Comparison of ENCODE assay signal across 10 cellular contexts in genomic region chr5:151060742-151061141, GRCh38. TPM values are rescaled to one million over a fixed set of nuclear protein-coding genes. Genes with fewer than 3 reads are reported as not detected.
DNase-seq lines count a peak whose midpoint lies in the region; ATAC-seq, FAIRE-seq and TF ChIP-seq lines count a peak whose summit lies in the region.
"Had no signal": no experiment of that assay in that cellular context is flagged by ENCODE, and none has a peak within 500 bp of the region (broad histone marks: within the 10 kb centered on the region; RNA-seq: fewer than 3 reads in every experiment).

No MANE protein-coding gene starts in this region.

- H3K4me1 ChIP-seq in left lung (peaks cover 28 to 98% of the 10 kb centered on the region in 2 donors), tibial artery (peaks cover 0 to 63% (median 44%) of the 10 kb centered on the region in 4 donors)

- H3K36me3 ChIP-seq in left lung, result peaks cover 0 to 81% of the 10 kb centered on the region in 2 donors
- peaks cover 24 to 56% (median 52%) of the 10 kb centered on the region in 3 donors for H3K36me3 ChIP-seq in tibial artery
- peaks cover 14% of the 10 kb centered on the region for H3K36me3 ChIP-seq in WERI-Rb-1

- H3K4me3 Mint-ChIP-seq in activated naive CD4-positive, alpha-beta T cell treated with anti-CD3 and anti-CD28 coated beads, Interleukin-2, amount 10 ng/mL, durations not matched to agents 7 days and 5 days, result no peak overlapping the region
- no peak overlapping the region for H3K4me3 Mint-ChIP-seq in activated naive CD8-positive, alpha-beta T cell

- H3K27me3 ChIP-seq in left lung (no peaks in the 10 kb centered on the region), tibial artery (no peaks in the 10 kb centered on the region), WERI-Rb-1 (ENCODE audit: insufficient read depth, low read depth, severe bottlenecking) (no peaks in the 10 kb centered on the region)
- H3K27me3 ChIP-seq: MG63, tibial nerve had no signal

- intact Hi-C loops in left lung (cut with DNase I) (no loop called here), tibial artery (cut with DNase I; ENCODE audit: low total_unique reads) (no loop called here)

- H3K36me3 Mint-ChIP-seq in activated naive CD4-positive, alpha-beta T cell treated with anti-CD3 and anti-CD28 coated beads, Interleukin-2, amount 10 ng/mL, durations not matched to agents 7 days and 5 days, result peaks cover 50% of the 10 kb centered on the region
- peaks cover 11% of the 10 kb centered on the region for H3K36me3 Mint-ChIP-seq in activated naive CD8-positive, alpha-beta T cell

- DNase-seq in activated naive CD4-positive, alpha-beta T cell treated with anti-CD3 and anti-CD28 coated beads, Interleukin-2, amount 10 ng/mL, durations not matched to agents 7 days and 5 days, result no peak
- no peak for DNase-seq in activated naive CD4-positive, alpha-beta T cell (lab: John Stamatoyannopoulos, UW)
- DNase-seq in left lung (no peak), tibial artery (no peak), WERI-Rb-1 (no peak), GM19239 (ENCODE audit: insufficient read length, low spot score) (no peak), dermis blood vessel endothelial cell (no peak)
- DNase-seq: MG63 had no signal

- H3K27me3 Mint-ChIP-seq in activated naive CD4-positive, alpha-beta T cell treated with anti-CD3 and anti-CD28 coated beads, Interleukin-2, amount 10 ng/mL, durations not matched to agents 7 days and 5 days, result peaks cover 4% of the 10 kb centered on the region
- no peaks in the 10 kb centered on the region for H3K27me3 Mint-ChIP-seq in activated naive CD8-positive, alpha-beta T cell

- FAIRE-seq in GM19239 (lab: Jason Lieb, UNC), result no peak

- ATAC-seq in left lung, result peak; percentile 12

- H3K4me1 Mint-ChIP-seq in activated naive CD4-positive, alpha-beta T cell treated with anti-CD3 and anti-CD28 coated beads, Interleukin-2, amount 10 ng/mL, durations not matched to agents 7 days and 5 days, result peaks cover 28% of the 10 kb centered on the region
- peaks cover 49% of the 10 kb centered on the region for H3K4me1 Mint-ChIP-seq in activated naive CD8-positive, alpha-beta T cell (ENCODE audit: low read depth)

- peak overlapping the region; percentile 83 for H3K27ac Mint-ChIP-seq in activated naive CD4-positive, alpha-beta T cell treated with anti-CD3 and anti-CD28 coated beads, Interleukin-2, amount 10 ng/mL, durations not matched to agents 7 days and 5 days
- peak overlapping the region; percentile 95 for H3K27ac Mint-ChIP-seq in activated naive CD8-positive, alpha-beta T cell

- TF ChIP-seq CTCF in left lung (IDR thresholded peaks at IDR 0.05) (no peak), tibial artery (IDR thresholded peaks at IDR 0.05) (no peak), WERI-Rb-1 (IDR thresholded peaks at IDR 0.05; ENCODE audit: low read depth, low read length) (no peak)

- H3K27ac ChIP-seq in left lung (peak overlapping the region; percentile 39 to 84), tibial artery (peak overlapping the region; percentile 10 to 44), WERI-Rb-1 (no peak overlapping the region)

- H3K4me3 ChIP-seq in left lung (no peak overlapping the region), tibial artery (no peak overlapping the region), WERI-Rb-1 (ENCODE audit: low read depth, low read length) (no peak overlapping the region)
- H3K4me3 ChIP-seq: MG63, tibial nerve had no signal

- H3K9me3 ChIP-seq in left lung, result no peaks in the 10 kb centered on the region
- no peaks in the 10 kb centered on the region for H3K9me3 ChIP-seq in tibial artery
- no peaks in the 10 kb centered on the region for H3K9me3 ChIP-seq in WERI-Rb-1 (ENCODE audit: severe bottlenecking)
- H3K9me3 ChIP-seq: MG63, tibial nerve had no signal

- CTCF ChIA-PET in activated naive CD4-positive, alpha-beta T cell treated with anti-CD3 and anti-CD28 coated beads, Interleukin-2, amount 10 ng/mL, durations not matched to agents 7 days and 5 days (lab: Charles Lee), result interaction anchor here (1.2 to 5.6 kb wide), 4 partner anchors 12 to 104 kb away, joined by 4 to 31 read pairs (median 16); partner anchors contain the start of gene TNIP1

- H3K9me3 Mint-ChIP-seq in activated naive CD4-positive, alpha-beta T cell treated with anti-CD3 and anti-CD28 coated beads, Interleukin-2, amount 10 ng/mL, durations not matched to agents 7 days and 5 days, result no peaks in the 10 kb centered on the region
- H3K9me3 Mint-ChIP-seq in activated naive CD8-positive, alpha-beta T cell (ENCODE audit: low read depth), result no peaks in the 10 kb centered on the region

RNA-seq across cellular contexts. Expression of gene TNIP1, which starts 20.1 kb away (rescaled TPM):
- 100 to 1,000 TPM; 111 to 133 TPM for total RNA-seq in left lung
- 104 and 148 TPM in 2 replicates for total RNA-seq in dermis blood vessel endothelial cell

RNA-seq across cellular contexts. Expression of gene GPX3, which starts 40.4 kb away (rescaled TPM):
- total RNA-seq in left lung (100 to 1,000 TPM; 391 to 424 TPM), dermis blood vessel endothelial cell (16.8 and 22.8 TPM in 2 replicates)

Comparison
In these comparisons a context has a peak if more than half of its experiments do, and no peak if none do; other contexts are left out.
1. RNA of gene GPX3, which starts 40.4 kb away (total RNA-seq): 391 to 424 TPM in left lung; 16.8 to 22.8 TPM in dermis blood vessel endothelial cell; every median in the first group is over 10 times any median in the second.